Comparison of ENCODE assay signal across 8 cellular contexts in the genomic region with DNA sequence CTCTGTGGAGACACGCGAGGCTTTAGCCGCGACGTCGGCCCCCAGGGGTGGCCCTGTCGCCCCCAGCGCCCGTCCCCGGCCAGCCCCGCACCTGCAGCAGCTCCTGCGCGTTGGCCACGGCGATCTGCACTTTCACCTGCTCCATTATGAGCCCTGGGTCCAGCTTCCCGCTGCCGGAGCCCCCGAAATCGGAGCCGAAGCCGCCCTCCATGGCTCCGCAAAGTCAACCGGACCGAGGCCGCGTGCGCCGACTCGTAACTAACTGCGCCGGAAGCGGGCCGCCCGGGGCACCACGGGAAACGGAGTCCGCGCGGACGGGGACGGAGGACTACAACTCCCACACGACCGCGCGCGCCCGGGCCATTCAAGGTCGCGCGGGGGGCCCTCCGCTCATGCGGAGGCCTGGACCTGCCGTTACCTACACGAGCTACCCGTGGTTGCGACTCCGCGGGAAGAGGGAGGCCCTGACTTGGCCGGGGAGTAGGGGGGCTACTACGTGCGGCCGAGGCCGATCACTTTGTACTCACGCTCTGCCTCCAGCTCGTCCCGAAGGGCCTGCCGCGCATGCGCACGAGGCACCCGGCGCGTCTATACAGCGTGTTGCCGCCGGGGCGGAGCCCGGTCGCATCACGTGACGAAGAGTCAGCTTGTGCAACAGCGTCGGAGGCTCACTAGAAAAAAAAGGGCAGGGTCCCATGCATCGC. TPM values are rescaled to one million over a fixed set of nuclear protein-coding genes. Genes with fewer than 3 reads are reported as not detected.
DNase-seq lines count a peak whose midpoint lies in the region; ATAC-seq and TF ChIP-seq lines count a peak whose summit lies in the region.

A gene (minus strand): TSS at position 264 of the 704 bp plus-strand sequence. CDS start 53 bp downstream, at position 211.

- H3K9me3 Mint-ChIP-seq in CD14-positive monocyte, result no peaks in the 10 kb centered on the region

- TF ChIP-seq CTCF in CD14-positive monocyte (IDR thresholded peaks at IDR 0.05), result no peak
- no peak for TF ChIP-seq CTCF in left lung (IDR thresholded peaks at IDR 0.05)

- ATAC-seq in GM19397 (IDR thresholded peaks at IDR 0.05; ENCODE audit: unreplicated experiment), result peak; percentile 83
- peak; percentile 67 for ATAC-seq in HG03565 (IDR thresholded peaks at IDR 0.05; ENCODE audit: unreplicated experiment)
- ATAC-seq in left lung, result peak; percentile 96

- H3K9me3 ChIP-seq in left lung, result no peaks in the 10 kb centered on the region

- peak within 1 kb of the TSS; percentile 90 to 99 (median 97) for H3K27ac Mint-ChIP-seq in CD14-positive monocyte

- H3K27me3 Mint-ChIP-seq in CD14-positive monocyte (ENCODE audit: low read depth in 3 of 3), result peaks cover 0 to 2% (median 0%) of the 10 kb centered on the region in 3 donors

- peaks cover 18 to 38% of the 10 kb centered on the region in 2 donors for H3K4me1 ChIP-seq in left lung

- peaks cover 0 to 52% of the 10 kb centered on the region in 2 donors for H3K36me3 ChIP-seq in left lung

- H3K4me3 ChIP-seq in left lung, result peak within 1 kb of the TSS; percentile 79 to 98

- peaks cover 10 to 36% of the 10 kb centered on the region in 2 donors for H3K36me3 Mint-ChIP-seq in CD14-positive monocyte

- H3K4me3 Mint-ChIP-seq in CD14-positive monocyte, result peak within 1 kb of the TSS; percentile 83 to 95

- intact Hi-C loops in CD14-positive monocyte (cut with micrococcal nuclease) (loop anchor here in 1 of 2 donors (2.0 kb wide), 1 partner anchor 29 kb away; a partner anchor contains a TSS), left lung (cut with DNase I) (no loop called here)

- peak; percentile 95 for DNase-seq in CD14-positive monocyte (ENCODE audit: low spot score)
- peak; percentile 87 for DNase-seq in NCI-H774 (lab: John Stamatoyannopoulos, UW)
- peak; percentile 90 to 91 for DNase-seq in activated CD4-positive, alpha-beta T cell treated with anti-CD3 and anti-CD28 coated beads, Interleukin-2, amount 50 U/mL, for 24 hours (ENCODE audit: low read depth in 1 of 2, low spot score in 1 of 2)
- peak; percentile 93 for DNase-seq in dedifferentiated amniotic fluid mesenchymal stem cell (ENCODE audit: extremely low spot score)
- peak; percentile 96 to 98 for DNase-seq in left lung
- DNase-seq in stimulated activated CD4-positive, alpha-beta T cell treated with anti-CD3 and anti-CD28 coated beads, Interleukin-2, amount 100 ng/mL, for 4 hours (ENCODE audit: low read depth), result peak; percentile 94

- H3K27me3 ChIP-seq in left lung, result no peaks in the 10 kb centered on the region

- H3K27ac ChIP-seq in left lung, result peak within 1 kb of the TSS; percentile 90 to 93

- peaks cover 19% of the 10 kb centered on the region for H3K4me1 Mint-ChIP-seq in CD14-positive monocyte

RNA-seq across cellular contexts. Expression of the gene that starts here (rescaled TPM):
- 10 to 100 TPM; 72.4 to 89.3 TPM for polyA plus RNA-seq in CD14-positive monocyte
- total RNA-seq in left lung, result 10 to 100 TPM; 69.1 to 98.0 TPM

Comparison
In these comparisons a context has a peak if more than half of its experiments do, and no peak if none do; other contexts are left out.
1. Peak in every context shown above with its lines: DNase-seq, ATAC-seq, H3K4me3 ChIP-seq and H3K27ac ChIP-seq.